ENCODE assay signal across 24 cellular contexts in genomic region chr17:64264891-64265290, GRCh38. TPM values are rescaled to one million over a fixed set of nuclear protein-coding genes. Genes with fewer than 3 reads are reported as not detected.
DNase-seq lines count a peak whose midpoint lies in the region; ATAC-seq and TF ChIP-seq lines count a peak whose summit lies in the region.
"Had no signal": no experiment of that assay in that cellular context is flagged by ENCODE, and none has a peak within 500 bp of the region (broad histone marks: within the 10 kb centered on the region; RNA-seq: fewer than 3 reads in every experiment).

No MANE protein-coding gene starts in this region.

- no peaks in the 10 kb centered on the region for H3K9me3 Mint-ChIP-seq in CD4-positive, alpha-beta T cell
- H3K9me3 Mint-ChIP-seq: activated CD4-positive, alpha-beta memory T cell treated with anti-CD3 and anti-CD28 coated beads for 36 hours; stimulated activated naive CD8-positive, alpha-beta T cell treated with anti-CD3 and anti-CD28 coated beads, Interleukin-15, amount 100 ng/mL, for 72 hours had no signal

- no peak overlapping the region for H3K4me3 ChIP-seq in epithelial cell of proximal tubule (ENCODE audit: low read depth, low read length)
- H3K4me3 ChIP-seq in neuronal stem cell (ENCODE audit: low read length in 2 of 2) = no peak overlapping the region
- H3K4me3 ChIP-seq: BLaER1, cardiac muscle cell, HAP-1, right atrium auricular region, SK-N-MC, upper lobe of left lung had no signal

- H3K4me2 ChIP-seq in neuronal stem cell (ENCODE audit: insufficient read depth, low read length, poor library complexity, severe bottlenecking) = no peak overlapping the region

- POLR2A ChIA-PET in CD4-positive, alpha-beta T cell (lab: Charles Lee) = interaction anchor here (2.8 kb wide), 1 partner anchor 119 kb away, joined by 6 read pairs; no protein-coding TSS in a partner anchor

- H4K91ac ChIP-seq in neuronal stem cell (ENCODE audit: low read depth, low read length, poor library complexity) = no peak overlapping the region

- H3K4me1 Mint-ChIP-seq in CD4-positive, alpha-beta T cell (ENCODE audit: low read depth) = peaks cover 42% of the 10 kb centered on the region

- H3K9me3 ChIP-seq in CD4-positive, alpha-beta T cell (ENCODE audit: control insufficient read depth, low read length) = no peaks in the 10 kb centered on the region
- H3K9me3 ChIP-seq in neuronal stem cell (replicated peaks in 1 of 2; ENCODE audit: control insufficient read depth in 2 of 2, insufficient read depth in 1 of 2, low read depth in 1 of 2, low read length in 2 of 2) = peaks cover 3 to 4% of the 10 kb centered on the region in 2 donors
- H3K9me3 ChIP-seq: BLaER1, HAP-1, right atrium auricular region, upper lobe of left lung had no signal

- H2BK5ac ChIP-seq in neuronal stem cell (ENCODE audit: low read length) = no peak overlapping the region

- H2BK120ac ChIP-seq in neuronal stem cell (ENCODE audit: low read depth, low read length) = no peak overlapping the region

- H3K27me3 ChIP-seq in CD4-positive, alpha-beta T cell (ENCODE audit: control insufficient read depth, insufficient read depth, low read length) = no peaks in the 10 kb centered on the region
- H3K27me3 ChIP-seq in neuronal stem cell (ENCODE audit: control insufficient read depth in 3 of 3, insufficient read depth in 3 of 3, low read depth in 1 of 3, low read length in 3 of 3) = peaks cover 0 to 19% (median 3%) of the 10 kb centered on the region in 3 experiments
- H3K27me3 ChIP-seq: BLaER1, cardiac muscle cell, right atrium auricular region, upper lobe of left lung had no signal

- no peaks in the 10 kb centered on the region for H3K36me3 ChIP-seq in neuronal stem cell (replicated peaks in 1 of 2; ENCODE audit: control insufficient read depth in 2 of 2, insufficient read depth in 2 of 2, low read length in 2 of 2)
- H3K36me3 ChIP-seq: BLaER1, cardiac muscle cell, HAP-1, right atrium auricular region, upper lobe of left lung had no signal

- DNase-seq in CD4-positive, alpha-beta T cell = no peak
- peak; percentile 90 for DNase-seq in SK-MEL-5 (ENCODE audit: low read depth, low spot score)
- peak; percentile 60 for DNase-seq in epithelial cell of proximal tubule (ENCODE audit: low read depth)
- no peak for DNase-seq in neuronal stem cell (ENCODE audit: low spot score)
- no peak for DNase-seq in NCI-H226
- DNase-seq in NCI-H1092 treated with DMSO at 0.1 percent for 48 hours (lab: John Stamatoyannopoulos, UW) = no peak
- DNase-seq: activated CD4-positive, alpha-beta memory T cell treated with anti-CD3 and anti-CD28 coated beads for 36 hours; activated CD4-positive, CD25-positive, alpha-beta regulatory T cell; activated naive CD4-positive, alpha-beta T cell; amniotic stem cell; erythroblast; NCI-H2171; NCI-H526; nucleus accumbens; RPMI8226; stimulated activated naive CD8-positive, alpha-beta T cell treated with anti-CD3 and anti-CD28 coated beads, Interleukin-15, amount 100 ng/mL, for 72 hours; upper lobe of left lung had no signal

- H3K27me3 Mint-ChIP-seq in CD4-positive, alpha-beta T cell = peaks cover 6% of the 10 kb centered on the region
- H3K27me3 Mint-ChIP-seq: activated CD4-positive, alpha-beta memory T cell treated with anti-CD3 and anti-CD28 coated beads for 36 hours; stimulated activated naive CD8-positive, alpha-beta T cell treated with anti-CD3 and anti-CD28 coated beads, Interleukin-15, amount 100 ng/mL, for 72 hours had no signal

- WGBS in neuronal stem cell (ENCODE audit: extremely low coverage in 2 of 2, insufficient read length in 2 of 2, insufficient replicate concordance in 1 of 2), 2 donors = no CpG with 5 or more reads among the region's 3 CpGs

- H2BK12ac ChIP-seq in neuronal stem cell (ENCODE audit: low read length) = peak overlapping the region; percentile 10

- no peak overlapping the region for H3K27ac Mint-ChIP-seq in CD4-positive, alpha-beta T cell
- H3K27ac Mint-ChIP-seq: activated CD4-positive, alpha-beta memory T cell treated with anti-CD3 and anti-CD28 coated beads for 36 hours; stimulated activated naive CD8-positive, alpha-beta T cell treated with anti-CD3 and anti-CD28 coated beads, Interleukin-15, amount 100 ng/mL, for 72 hours had no signal

- intact Hi-C loops in CD4-positive, alpha-beta T cell (cut with DNase I, micrococcal nuclease) = loop anchor here (5.0 to 10.0 kb wide), 6 partner anchors 232 to 1297 kb away; partner anchors contain the start of genes AXIN2 (in 1 of the 2), MAP3K3 (in 1 of the 2), POLG2 (in 1 of the 2) and SMARCD2 (in 1 of the 2)

- H2BK15ac ChIP-seq in neuronal stem cell (ENCODE audit: low read length) = peak overlapping the region; percentile 82

- no peaks in the 10 kb centered on the region for H3K79me1 ChIP-seq in neuronal stem cell (ENCODE audit: low read depth, low read length)

- no peak overlapping the region for H3K27ac ChIP-seq in CD4-positive, alpha-beta T cell (ENCODE audit: low read depth, low read length)
- no peak overlapping the region for H3K27ac ChIP-seq in neuronal stem cell (replicated peaks; ENCODE audit: low read length)
- H3K27ac ChIP-seq: BLaER1, cardiac muscle cell, right atrium auricular region, SK-N-MC, upper lobe of left lung had no signal

- H3K18ac ChIP-seq in neuronal stem cell (ENCODE audit: low read length) = no peak overlapping the region

- H2AK5ac ChIP-seq in neuronal stem cell (ENCODE audit: low read depth, low read length) = peak overlapping the region; percentile 40

- H3K9ac ChIP-seq in neuronal stem cell (ENCODE audit: low read depth, low read length, poor library complexity) = no peak overlapping the region
- H3K9ac ChIP-seq: BLaER1 had no signal

- no peak overlapping the region for H3K14ac ChIP-seq in neuronal stem cell (ENCODE audit: low read length)

- CTCF ChIA-PET in CD4-positive, alpha-beta T cell (lab: Charles Lee) = interaction anchor here (0.7 kb wide), 1 partner anchor 245 kb away, joined by 3 read pairs; no protein-coding TSS in a partner anchor

- H3K4ac ChIP-seq in neuronal stem cell (ENCODE audit: low read length) = no peak overlapping the region

- H3K4me3 Mint-ChIP-seq in CD4-positive, alpha-beta T cell = peak overlapping the region; percentile 27

- in situ Hi-C loops in SK-MEL-5 (cut with HindIII; ENCODE audit: low pct_unique_long_range_greater_than_20kb, low sequenced_read_pairs) = no loop called here

- H3K23ac ChIP-seq in neuronal stem cell (ENCODE audit: low read depth, low read length, poor library complexity) = no peak overlapping the region

- peaks cover 10% of the 10 kb centered on the region for H3K36me3 Mint-ChIP-seq in CD4-positive, alpha-beta T cell (ENCODE audit: low read depth)
- H3K36me3 Mint-ChIP-seq: activated CD4-positive, alpha-beta memory T cell treated with anti-CD3 and anti-CD28 coated beads for 36 hours had no signal

- H4K8ac ChIP-seq in neuronal stem cell (ENCODE audit: low read depth, low read length) = no peak overlapping the region

- ATAC-seq in CD4-positive, alpha-beta T cell (ENCODE audit: poor library complexity) = no peak
- ATAC-seq in HG02852 (IDR thresholded peaks at IDR 0.05; ENCODE audit: unreplicated experiment) (no peak), GM18511 (IDR thresholded peaks at IDR 0.05; ENCODE audit: unreplicated experiment) (no peak)
- ATAC-seq: stimulated activated naive CD8-positive, alpha-beta T cell treated with anti-CD3 and anti-CD28 coated beads, Interleukin-15, amount 100 ng/mL, for 72 hours had no signal

- TF ChIP-seq CTCF in CD4-positive, alpha-beta T cell (IDR thresholded peaks at IDR 0.05) = no peak
- no peak for TF ChIP-seq CTCF in epithelial cell of proximal tubule (conservative IDR thresholded peaks at IDR 0.05; ENCODE audit: low read depth, low read length)

- peaks cover 8 to 29% of the 10 kb centered on the region in 2 donors for H3K4me1 ChIP-seq in neuronal stem cell (ENCODE audit: control insufficient read depth in 2 of 2, insufficient read depth in 1 of 2, low read depth in 1 of 2, low read length in 2 of 2)

- H2AFZ ChIP-seq in neuronal stem cell (ENCODE audit: low read length) = peak overlapping the region; percentile 89

RNA-seq across cellular contexts. Expression of gene TEX2, which starts 1.8 kb away (rescaled TPM):
- total RNA-seq in CD4-positive, alpha-beta T cell = 1 to 10 TPM; 8.6 to 8.9 TPM
- total RNA-seq in SK-MEL-5 (2014; rRNA removed; shearing (Covaris generic)) = 28.8 and 29.6 TPM in 2 replicates
- polyA plus RNA-seq in SK-MEL-5 (2015; cell fraction: cytosol; rRNA removed) = 30.8 and 45.5 TPM in 2 replicates
- polyA plus RNA-seq in SK-MEL-5 (2015; cell fraction: nucleus; rRNA removed) = 26.2 and 32.8 TPM in 2 replicates
- total RNA-seq in epithelial cell of proximal tubule = 11.0 and 11.6 TPM in 2 replicates
- polyA plus RNA-seq in neuronal stem cell (2013, experiment 1 of 2) = 4.1 TPM
- 4.3 TPM for polyA plus RNA-seq in neuronal stem cell (2013, experiment 2 of 2)

Comparison
In these comparisons a context has a peak if more than half of its experiments do, and no peak if none do; other contexts are left out.
1. DNase-seq: peak in SK-MEL-5 (single experiment) and epithelial cell of proximal tubule (single experiment); none in CD4-positive, alpha-beta T cell (0 of 10), neuronal stem cell (single experiment), NCI-H226 (single experiment) and NCI-H1092 treated with DMSO at 0.1 percent for 48 hours (single experiment).